Comparison of ENCODE assay signal across 22 cellular contexts in the genomic region with DNA sequence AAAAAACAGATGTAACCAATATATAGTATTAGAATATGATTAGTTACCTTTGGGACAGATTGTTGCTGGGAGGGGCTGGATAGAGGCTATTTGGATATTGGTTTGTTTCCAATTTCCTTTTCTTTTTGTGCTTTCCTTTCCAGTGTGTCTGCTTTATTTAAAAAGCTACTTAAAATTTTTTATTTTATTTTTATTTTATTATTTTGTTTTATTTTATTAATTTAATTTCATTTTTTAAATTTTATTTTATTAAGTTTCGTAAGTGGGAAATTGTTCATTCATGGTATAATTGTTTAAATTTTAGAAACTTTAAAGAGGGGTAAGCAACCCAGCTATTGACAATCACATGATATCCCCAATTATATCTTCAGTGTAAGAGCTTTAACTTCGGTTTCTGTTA.
A peak's percentile ranks its signal among the peaks of the same experiment; 100 is the strongest.
DNase-seq lines count a peak whose midpoint lies in the region; ATAC-seq, FAIRE-seq and TF ChIP-seq lines count a peak whose summit lies in the region.
"Had no signal": no experiment of that assay in that cellular context is flagged by ENCODE, and none has a peak within 500 bp of the region (broad histone marks: within the 10 kb centered on the region; RNA-seq: fewer than 3 reads in every experiment).

No MANE protein-coding gene starts in this region.

- no peak overlapping the region for H3K27ac ChIP-seq in small intestine (ENCODE audit: low read depth in 1 of 2, low read length in 1 of 2)
- no peak overlapping the region for H3K27ac ChIP-seq in upper lobe of right lung
- H3K27ac ChIP-seq in right lobe of liver: no peak overlapping the region
- H3K27ac ChIP-seq: 22Rv1, BLaER1 had no signal

- H3K27me3 ChIP-seq in small intestine (ENCODE audit: control insufficient read depth in 2 of 2, insufficient read depth in 2 of 2, low read length in 2 of 2) (no peaks in the 10 kb centered on the region), upper lobe of right lung (no peaks in the 10 kb centered on the region), right lobe of liver (no peaks in the 10 kb centered on the region)
- H3K27me3 ChIP-seq: BE2C, BLaER1 had no signal

- H3K4me1 Mint-ChIP-seq in WTC11: no peaks in the 10 kb centered on the region
- H3K4me1 Mint-ChIP-seq: CD14-positive monocyte; CD4-positive, alpha-beta memory T cell; CD4-positive, CD25-positive, alpha-beta regulatory T cell had no signal

- TF ChIP-seq CTCF in WTC11 (IDR thresholded peaks at IDR 0.05): no peak
- no peak for TF ChIP-seq CTCF in upper lobe of right lung (IDR thresholded peaks at IDR 0.05)
- no peak for TF ChIP-seq CTCF in right lobe of liver (IDR thresholded peaks at IDR 0.05)

- 77 to 85% (median 82%) methylated on average over 2 of the region's 2 CpGs for WGBS in small intestine, 3 donors
- 29% methylated on average over 2 of the region's 2 CpGs for WGBS in right lobe of liver (ENCODE audit: insufficient coverage, low coverage, low lambda C conversion rate, missing lambda C conversion rate)

- CTCF ChIA-PET in WTC11 (lab: Charles Lee): no interaction called here

- intact Hi-C loops in upper lobe of right lung (cut with DNase I): no loop called here
- intact Hi-C loops in right lobe of liver (cut with DNase I): no loop called here

- H3K27ac Mint-ChIP-seq in WTC11: no peak overlapping the region
- H3K27ac Mint-ChIP-seq: CD14-positive monocyte; CD4-positive, alpha-beta memory T cell; CD4-positive, CD25-positive, alpha-beta regulatory T cell had no signal

- TF ChIP-seq POLR2A in right lobe of liver (IDR thresholded peaks at IDR 0.05): no peak

- H3K36me3 ChIP-seq in small intestine (ENCODE audit: control insufficient read depth in 2 of 2, insufficient read depth in 2 of 2, low read length in 2 of 2) (no peaks in the 10 kb centered on the region), upper lobe of right lung (no peaks in the 10 kb centered on the region), right lobe of liver (no peaks in the 10 kb centered on the region)
- H3K36me3 ChIP-seq: BE2C, BLaER1 had no signal

- no peaks in the 10 kb centered on the region for H3K27me3 Mint-ChIP-seq in WTC11 (ENCODE audit: low read depth)
- H3K27me3 Mint-ChIP-seq: CD4-positive, alpha-beta memory T cell; CD4-positive, CD25-positive, alpha-beta regulatory T cell had no signal

- H3K4me1 ChIP-seq in small intestine (ENCODE audit: control insufficient read depth in 2 of 2, insufficient read depth in 1 of 2, low read depth in 1 of 2, low read length in 1 of 2) (no peaks in the 10 kb centered on the region), upper lobe of right lung (no peaks in the 10 kb centered on the region), right lobe of liver (no peaks in the 10 kb centered on the region)
- H3K4me1 ChIP-seq: BE2C, BLaER1, Caco-2 had no signal

- POLR2A ChIA-PET in WTC11 (lab: Charles Lee): no interaction called here

- peak; percentile 74 for FAIRE-seq in A204.1 (lab: Jason Lieb, UNC)
- FAIRE-seq in frontal cortex (lab: Jason Lieb, UNC): peak; percentile 78
- peak; percentile 94 for FAIRE-seq in small intestine (lab: Jason Lieb, UNC)
- FAIRE-seq: GM12878, GM12892, GM18507 had no signal

- H3K9me3 Mint-ChIP-seq in WTC11: no peaks in the 10 kb centered on the region

- no peak overlapping the region for H3K4me3 Mint-ChIP-seq in WTC11
- H3K4me3 Mint-ChIP-seq: CD14-positive monocyte; CD4-positive, alpha-beta memory T cell; CD4-positive, CD25-positive, alpha-beta regulatory T cell had no signal

- DNase-seq in WTC11 (ENCODE audit: low spot score) (no peak), frontal cortex (ENCODE audit: low spot score in 2 of 2) (no peak), small intestine (no peak), upper lobe of right lung (no peak), NCI-H2081 treated with DMSO at 0.1 percent for 48 hours (lab: John Stamatoyannopoulos, UW) (no peak), right lobe of liver (no peak)
- DNase-seq: ACHN; BE2C; C1 segment of cervical spinal cord; Caco-2; Calu3; CD4-positive, alpha-beta memory T cell; CD4-positive, CD25-positive, alpha-beta regulatory T cell; DMS79 treated with DMSO at 0.1 percent for 48 hours; GDM1 had no signal

- H3K36me3 Mint-ChIP-seq in WTC11: no peaks in the 10 kb centered on the region
- H3K36me3 Mint-ChIP-seq: CD14-positive monocyte; CD4-positive, alpha-beta memory T cell; CD4-positive, CD25-positive, alpha-beta regulatory T cell had no signal

- no peak for ATAC-seq in WTC11
- ATAC-seq in upper lobe of right lung: no peak
- ATAC-seq in right lobe of liver: no peak
- ATAC-seq: GM12878 had no signal

- H3K4me3 ChIP-seq in small intestine (ENCODE audit: low read depth in 1 of 2, low read length in 2 of 2): no peak overlapping the region
- H3K4me3 ChIP-seq in upper lobe of right lung: no peak overlapping the region
- H3K4me3 ChIP-seq in right lobe of liver: no peak overlapping the region
- H3K4me3 ChIP-seq: BLaER1, GM12878 had no signal

- H3K9me3 ChIP-seq in small intestine (ENCODE audit: control insufficient read depth, low read depth): no peaks in the 10 kb centered on the region
- no peaks in the 10 kb centered on the region for H3K9me3 ChIP-seq in upper lobe of right lung
- no peaks in the 10 kb centered on the region for H3K9me3 ChIP-seq in right lobe of liver
- H3K9me3 ChIP-seq: BE2C, BLaER1, Caco-2 had no signal

TF ChIP-seq in WTC11, 78 proteins besides CTCF, POLR2A, EP300 and RAD21:
- TF ChIP-seq HMGA2 (CRISPR knock-in tag; IDR thresholded peaks at IDR 0.05): peak; percentile 94
- TF ChIP-seq, protein P1, sequence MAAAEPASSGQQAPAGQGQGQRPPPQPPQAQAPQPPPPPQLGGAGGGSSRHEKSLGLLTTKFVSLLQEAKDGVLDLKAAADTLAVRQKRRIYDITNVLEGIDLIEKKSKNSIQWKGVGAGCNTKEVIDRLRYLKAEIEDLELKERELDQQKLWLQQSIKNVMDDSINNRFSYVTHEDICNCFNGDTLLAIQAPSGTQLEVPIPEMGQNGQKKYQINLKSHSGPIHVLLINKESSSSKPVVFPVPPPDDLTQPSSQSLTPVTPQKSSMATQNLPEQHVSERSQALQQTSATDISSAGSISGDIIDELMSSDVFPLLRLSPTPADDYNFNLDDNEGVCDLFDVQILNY (CRISPR knock-in tag; IDR thresholded peaks at IDR 0.05): no peak
